ENCODE assay signal across 15 cellular contexts in the genomic region with DNA sequence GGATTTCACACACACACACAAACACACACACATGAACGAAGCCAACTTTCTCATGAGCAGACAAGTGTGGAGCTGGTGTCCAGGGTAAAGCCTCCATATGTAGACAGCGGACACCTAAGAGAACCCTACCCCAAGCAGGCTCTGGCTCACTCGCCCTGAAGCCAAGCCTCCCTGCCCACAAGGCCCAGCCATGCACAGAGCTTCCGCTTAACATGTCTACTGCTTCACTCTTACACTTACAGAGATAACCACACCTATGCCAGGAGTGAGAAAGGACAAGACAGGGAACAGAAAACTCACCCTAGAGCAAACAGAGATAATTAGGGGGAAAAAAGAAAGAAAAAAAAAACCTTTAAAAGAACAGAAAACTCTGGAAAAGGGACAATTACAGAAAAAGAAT.
DNase-seq lines count a peak whose midpoint lies in the region; ATAC-seq and TF ChIP-seq lines count a peak whose summit lies in the region.
"Had no signal": no experiment of that assay in that cellular context is flagged by ENCODE, and none has a peak within 500 bp of the region (broad histone marks: within the 10 kb centered on the region; RNA-seq: fewer than 3 reads in every experiment).

No MANE protein-coding gene starts in this region.

- H3K4me3 Mint-ChIP-seq in T-helper 2 cell treated with Interferon-gamma antibody and Interleukin-4, amounts not matched to agents 5 μg/mL and 100 μg/mL, for 36 hours, result peak overlapping the region; percentile 43
- peak overlapping the region; percentile 13 for H3K4me3 Mint-ChIP-seq in activated naive CD8-positive, alpha-beta T cell treated with anti-CD3 and anti-CD28 coated beads, Interleukin-2, amount 10 ng/mL, durations not matched to agents 7 days and 5 days
- H3K4me3 Mint-ChIP-seq in neural crest cell, result peak overlapping the region; percentile 56

- H3K27ac Mint-ChIP-seq in T-helper 2 cell treated with Interferon-gamma antibody and Interleukin-4, amounts not matched to agents 5 μg/mL and 100 μg/mL, for 36 hours, result peak overlapping the region; percentile 62
- peak overlapping the region; percentile 37 for H3K27ac Mint-ChIP-seq in activated naive CD8-positive, alpha-beta T cell treated with anti-CD3 and anti-CD28 coated beads, Interleukin-2, amount 10 ng/mL, durations not matched to agents 7 days and 5 days
- no peak overlapping the region for H3K27ac Mint-ChIP-seq in neural crest cell (ENCODE audit: unreplicated experiment)

- no peak for DNase-seq in T-helper 2 cell treated with Interferon-gamma antibody and Interleukin-4, amounts not matched to agents 5 μg/mL and 100 μg/mL, for 36 hours (ENCODE audit: low spot score)
- DNase-seq in T-helper 2 cell (no peak), neural crest cell (ENCODE audit: low read depth, low spot score) (no peak), left lobe of liver (ENCODE audit: low spot score) (no peak), NCI-H1092 treated with DMSO at 0.1 percent for 48 hours (lab: John Stamatoyannopoulos, UW) (no peak)
- no peak for DNase-seq in activated naive CD8-positive, alpha-beta T cell treated with anti-CD3 and anti-CD28 coated beads, Interleukin-2, amount 10 ng/mL, durations not matched to agents 7 days and 5 days
- DNase-seq: amniotic stem cell, Caco-2, NCI-H1105, NCI-H510A treated with DMSO at 0.1 percent for 48 hours, ovary, spleen had no signal

- no peaks in the 10 kb centered on the region for H3K27me3 Mint-ChIP-seq in T-helper 2 cell treated with Interferon-gamma antibody and Interleukin-4, amounts not matched to agents 5 μg/mL and 100 μg/mL, for 36 hours (ENCODE audit: low read depth)
- no peaks in the 10 kb centered on the region for H3K27me3 Mint-ChIP-seq in activated naive CD8-positive, alpha-beta T cell treated with anti-CD3 and anti-CD28 coated beads, Interleukin-2, amount 10 ng/mL, durations not matched to agents 7 days and 5 days
- H3K27me3 Mint-ChIP-seq in neural crest cell (ENCODE audit: low read depth), result no peaks in the 10 kb centered on the region

- peaks cover 73% of the 10 kb centered on the region for H3K4me1 Mint-ChIP-seq in T-helper 2 cell treated with Interferon-gamma antibody and Interleukin-4, amounts not matched to agents 5 μg/mL and 100 μg/mL, for 36 hours (ENCODE audit: low read depth)
- H3K4me1 Mint-ChIP-seq in activated naive CD8-positive, alpha-beta T cell treated with anti-CD3 and anti-CD28 coated beads, Interleukin-2, amount 10 ng/mL, durations not matched to agents 7 days and 5 days, result peaks cover 67% of the 10 kb centered on the region
- H3K4me1 Mint-ChIP-seq in neural crest cell, result peaks cover 35% of the 10 kb centered on the region

- H3K36me3 Mint-ChIP-seq in T-helper 2 cell treated with Interferon-gamma antibody and Interleukin-4, amounts not matched to agents 5 μg/mL and 100 μg/mL, for 36 hours (ENCODE audit: low read depth), result peaks cover 11% of the 10 kb centered on the region
- peaks cover 6% of the 10 kb centered on the region for H3K36me3 Mint-ChIP-seq in activated naive CD8-positive, alpha-beta T cell treated with anti-CD3 and anti-CD28 coated beads, Interleukin-2, amount 10 ng/mL, durations not matched to agents 7 days and 5 days
- H3K36me3 Mint-ChIP-seq in neural crest cell (ENCODE audit: low read depth), result no peaks in the 10 kb centered on the region

- no peaks in the 10 kb centered on the region for H3K36me3 ChIP-seq in KOPT-K1 (ENCODE audit: insufficient read depth, low read length)
- H3K36me3 ChIP-seq: ovary, thoracic aorta had no signal

- no peak for TF ChIP-seq CTCF in neural crest cell (conservative IDR thresholded peaks at IDR 0.05)

- peak overlapping the region; percentile 91 for H3K27ac ChIP-seq in KOPT-K1 (ENCODE audit: low read depth, low read length, poor library complexity, severe bottlenecking)
- H3K27ac ChIP-seq: ovary, thoracic aorta had no signal

- POLR2A ChIA-PET in activated naive CD8-positive, alpha-beta T cell treated with anti-CD3 and anti-CD28 coated beads, Interleukin-2, amount 10 ng/mL, durations not matched to agents 7 days and 5 days (lab: Charles Lee), result interaction anchor here (1.1 to 1.6 kb wide), 2 partner anchors 11 to 71 kb away, joined by 3 to 6 read pairs; no protein-coding TSS in a partner anchor

- ATAC-seq in activated naive CD8-positive, alpha-beta T cell treated with anti-CD3 and anti-CD28 coated beads, Interleukin-2, amount 10 ng/mL, durations not matched to agents 7 days and 5 days (ENCODE audit: low read depth), result peak; percentile 26
- ATAC-seq in left lobe of liver (no peak), HG02678 (IDR thresholded peaks at IDR 0.05; ENCODE audit: unreplicated experiment) (no peak)

- H3K9me3 ChIP-seq in KOPT-K1 (ENCODE audit: insufficient read depth, low read length, poor library complexity, severe bottlenecking), result no peaks in the 10 kb centered on the region
- H3K9me3 ChIP-seq: Caco-2, ovary, spleen, thoracic aorta had no signal

- no peaks in the 10 kb centered on the region for H3K9me3 Mint-ChIP-seq in T-helper 2 cell treated with Interferon-gamma antibody and Interleukin-4, amounts not matched to agents 5 μg/mL and 100 μg/mL, for 36 hours
- no peaks in the 10 kb centered on the region for H3K9me3 Mint-ChIP-seq in activated naive CD8-positive, alpha-beta T cell treated with anti-CD3 and anti-CD28 coated beads, Interleukin-2, amount 10 ng/mL, durations not matched to agents 7 days and 5 days
- no peaks in the 10 kb centered on the region for H3K9me3 Mint-ChIP-seq in neural crest cell
